Comparison of ENCODE assay signal across 8 cellular contexts in the genomic region with DNA sequence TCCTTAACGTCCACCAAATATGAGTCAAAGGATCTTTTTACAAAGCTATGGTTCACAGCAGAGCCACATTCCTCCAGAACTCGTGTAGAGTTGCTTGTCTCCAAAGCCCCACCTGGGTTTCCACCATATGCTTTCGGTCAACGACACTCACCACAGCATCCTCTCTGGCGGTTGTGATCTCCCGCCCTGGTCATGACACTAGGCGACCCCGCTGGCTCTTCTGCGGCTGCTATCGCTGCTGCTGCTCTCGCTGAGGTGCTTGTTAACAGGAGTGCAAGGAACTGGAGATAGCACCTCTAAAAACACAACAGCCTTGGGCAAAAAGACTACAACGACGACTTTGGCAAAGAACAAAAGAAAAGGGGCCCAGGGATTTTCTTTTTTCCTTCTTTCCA. TPM values are rescaled to one million over a fixed set of nuclear protein-coding genes. Genes with fewer than 3 reads are reported as not detected.
DNase-seq lines count a peak whose midpoint lies in the region; ATAC-seq and TF ChIP-seq lines count a peak whose summit lies in the region.

No MANE protein-coding gene starts in this region.

- peak overlapping the region; percentile 47 for H3K4me3 ChIP-seq in MG63

- TF ChIP-seq CTCF in osteocyte (IDR thresholded peaks at IDR 0.05) = no peak

- no peaks in the 10 kb centered on the region for H3K36me3 ChIP-seq in MG63

- intact Hi-C loops in Right ventricle myocardium superior (cut with DNase I) = loop anchor here (2.0 kb wide), 1 partner anchor 33 kb away; no protein-coding TSS in a partner anchor

- H3K4me3 Mint-ChIP-seq in osteocyte (ENCODE audit: unreplicated experiment) = peak overlapping the region; percentile 80

- peaks cover 25% of the 10 kb centered on the region for H3K27me3 Mint-ChIP-seq in osteocyte (ENCODE audit: unreplicated experiment)

- DNase-seq in activated CD4-positive, CD25-positive, alpha-beta regulatory T cell (lab: John Stamatoyannopoulos, UW) = no peak
- DNase-seq in MG63 (no peak), Right ventricle myocardium superior (peak; percentile 49), osteocyte (ENCODE audit: extremely low spot score, unreplicated experiment) (no peak), superior temporal gyrus (ENCODE audit: extremely low spot score) (no peak), KG1 (lab: John Stamatoyannopoulos, UW) (no peak)
- peak; percentile 52 to 55 for DNase-seq in activated T-cell treated with anti-CD3 and anti-CD28 coated beads, Interleukin-2, amount 50 U/mL, for 48 hours

- peaks cover 24% of the 10 kb centered on the region for H3K4me1 Mint-ChIP-seq in osteocyte (ENCODE audit: unreplicated experiment)

- H3K27me3 ChIP-seq in MG63 = peaks cover 45% of the 10 kb centered on the region

- no peaks in the 10 kb centered on the region for H3K9me3 ChIP-seq in MG63

- peak overlapping the region; percentile 16 for H3K27ac Mint-ChIP-seq in osteocyte (ENCODE audit: unreplicated experiment)

- peak; percentile 15 to 24 for ATAC-seq in activated CD4-positive, CD25-positive, alpha-beta regulatory T cell treated with anti-CD3 and anti-CD28 coated beads, Interleukin-2, amount 50 U/mL, for 24 hours
- peak; percentile 41 for ATAC-seq in Right ventricle myocardium superior (ENCODE audit: poor library complexity)

- H3K36me3 Mint-ChIP-seq in osteocyte (ENCODE audit: unreplicated experiment) = peaks cover 2% of the 10 kb centered on the region

- H3K9me3 Mint-ChIP-seq in osteocyte (ENCODE audit: unreplicated experiment) = no peaks in the 10 kb centered on the region

RNA-seq across cellular contexts. Expression of a gene that starts 0.3 kb away (rescaled TPM):
- total RNA-seq in MG63 (2014; rRNA removed; shearing (Covaris generic); ENCODE audit: low replicate concordance) = 0.13 TPM in 1 of 2 replicates, not detected in the other
- total RNA-seq in Right ventricle myocardium superior (48.2 TPM), osteocyte (10.8 and 11.4 TPM in 2 replicates)

Comparison
In these comparisons a context has a peak if more than half of its experiments do, and no peak if none do; other contexts are left out.
1. DNase-seq: peak in activated T-cell treated with anti-CD3 and anti-CD28 coated beads, Interleukin-2, amount 50 U/mL, for 48 hours (2 of 2) and Right ventricle myocardium superior (single experiment); none in activated CD4-positive, CD25-positive, alpha-beta regulatory T cell (0 of 4), MG63 (single experiment), osteocyte (single experiment), superior temporal gyrus (single experiment) and KG1 (single experiment).
2. RNA of a gene that starts 0.3 kb away (total RNA-seq): 48.2 TPM in Right ventricle myocardium superior (single experiment) and 10.8 to 11.4 TPM in osteocyte; 0.13 TPM in MG63; every median in the first group is over 10 times any median in the second.